ENCODE assay signal across 23 cellular contexts in the genomic region with DNA sequence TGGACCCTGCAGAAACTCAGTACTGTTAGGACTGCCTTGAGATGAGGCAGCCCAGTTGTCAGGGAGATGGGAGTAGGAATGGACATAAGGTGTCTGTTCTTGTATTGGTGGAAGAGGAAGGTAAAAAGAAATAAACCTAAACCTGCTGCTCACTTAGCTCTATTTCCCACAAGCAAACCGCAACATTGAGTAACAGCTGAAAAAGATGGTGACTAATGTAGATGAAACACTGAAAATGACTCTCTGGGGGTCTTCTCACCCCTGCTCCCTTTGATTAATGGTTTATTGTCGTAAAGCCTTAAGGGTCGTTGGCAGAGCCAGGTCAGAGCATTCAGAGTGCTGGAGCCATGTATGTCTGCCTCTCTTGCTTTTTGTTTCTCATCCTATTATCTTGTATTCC.
DNase-seq lines count a peak whose midpoint lies in the region; FAIRE-seq and TF ChIP-seq lines count a peak whose summit lies in the region.
"Had no signal": no experiment of that assay in that cellular context is flagged by ENCODE, and none has a peak within 500 bp of the region (broad histone marks: within the 10 kb centered on the region; RNA-seq: fewer than 3 reads in every experiment).

No MANE protein-coding gene starts in this region.

- peaks cover 2% of the 10 kb centered on the region for H3K9me3 Mint-ChIP-seq in astrocyte (ENCODE audit: unreplicated experiment)
- H3K9me3 Mint-ChIP-seq: activated B cell treated with CpG ODN at 0.5 μM for 24 hours; activated T-helper 1 cell treated with anti-CD3 and anti-CD28 coated beads, Interleukin-12 subunit alpha, Interleukin-12 subunit beta, Interleukin-2, Interleukin-4 antibody, amounts not matched to agents 30 ng/mL and 10 ng/mL and 1 ng/mL, durations not matched to agents 14 hours and 24 hours and 36 hours; natural killer cell treated with Interleukin-12 subunit alpha and Interleukin-12 subunit beta and Interleukin-15 and Interleukin-18, amount 100 ng/mL, for 72 hours had no signal

- in situ Hi-C loops in KBM-7 (cut with MboI; ENCODE audit: low pct_unique_long_range_greater_than_20kb, low sequenced_read_pairs): no loop called here

- FAIRE-seq in astrocyte (lab: Jason Lieb, UNC): no peak
- FAIRE-seq: keratinocyte had no signal

- H3K36me3 Mint-ChIP-seq in astrocyte (ENCODE audit: low read depth, unreplicated experiment): peaks cover 10% of the 10 kb centered on the region
- H3K36me3 Mint-ChIP-seq: natural killer cell treated with Interleukin-12 subunit alpha and Interleukin-12 subunit beta and Interleukin-15 and Interleukin-18, amount 100 ng/mL, for 72 hours had no signal

- H3K4me1 Mint-ChIP-seq in astrocyte (ENCODE audit: low read depth, unreplicated experiment): peaks cover 26% of the 10 kb centered on the region

- peak; percentile 86 for DNase-seq in NB4 (ENCODE audit: low read depth)
- peak; percentile 62 for DNase-seq in astrocyte (ENCODE audit: low read depth)
- peak; percentile 45 for DNase-seq in skeletal muscle cell (ENCODE audit: low read depth)
- no peak for DNase-seq in NCI-H774 (lab: John Stamatoyannopoulos, UW)
- no peak for DNase-seq in AG08396 (ENCODE audit: low spot score)
- DNase-seq in KBM-7: no peak
- DNase-seq: activated B cell treated with CpG ODN at 0.5 μM for 24 hours; activated naive CD4-positive, alpha-beta T cell treated with anti-CD3 and anti-CD28 coated beads, Interleukin-2, amount 50 U/mL, for 16 hours; dermis blood vessel endothelial cell; GOT3; NCI-H1417; NCI-H2081 treated with DMSO at 0.1 percent for 48 hours; NCI-H510A; ovary; stimulated activated naive CD4-positive, alpha-beta T cell treated with Interleukin-2 at 50 U/mL for 16 hours; SW 1271; T1000 had no signal

- no peak overlapping the region for H2AFZ ChIP-seq in KMS-11 (ENCODE audit: low read depth)
- H2AFZ ChIP-seq in astrocyte (ENCODE audit: low read depth, low read length): no peak overlapping the region

- no peaks in the 10 kb centered on the region for H3K9me3 ChIP-seq in astrocyte (ENCODE audit: insufficient read depth, low read depth, low read length)
- H3K9me3 ChIP-seq: ovary, right atrium auricular region, thoracic aorta had no signal

- H3K27ac ChIP-seq in KMS-11 (no peak overlapping the region; the same call in 1 of the 2 replicates), astrocyte (ENCODE audit: low read depth, low read length) (no peak overlapping the region)
- H3K27ac ChIP-seq: ovary, thoracic aorta had no signal

- H3K27ac Mint-ChIP-seq in astrocyte (ENCODE audit: unreplicated experiment): no peak overlapping the region
- H3K27ac Mint-ChIP-seq: activated B cell treated with CpG ODN at 0.5 μM for 24 hours; activated T-helper 1 cell treated with anti-CD3 and anti-CD28 coated beads, Interleukin-12 subunit alpha, Interleukin-12 subunit beta, Interleukin-2, Interleukin-4 antibody, amounts not matched to agents 30 ng/mL and 10 ng/mL and 1 ng/mL, durations not matched to agents 14 hours and 24 hours and 36 hours; natural killer cell treated with Interleukin-12 subunit alpha and Interleukin-12 subunit beta and Interleukin-15 and Interleukin-18, amount 100 ng/mL, for 72 hours had no signal

- no peak overlapping the region for H3K9ac ChIP-seq in KMS-11
- H3K9ac ChIP-seq in astrocyte (ENCODE audit: low read length): no peak overlapping the region

- H3K79me2 ChIP-seq in KMS-11 (ENCODE audit: insufficient read depth, low read depth): peaks cover 100% of the 10 kb centered on the region
- peaks cover 70% of the 10 kb centered on the region for H3K79me2 ChIP-seq in astrocyte (ENCODE audit: insufficient read depth, low read length)

- H3K27me3 Mint-ChIP-seq in astrocyte (ENCODE audit: low read depth, unreplicated experiment): no peaks in the 10 kb centered on the region
- H3K27me3 Mint-ChIP-seq: activated B cell treated with CpG ODN at 0.5 μM for 24 hours; natural killer cell treated with Interleukin-12 subunit alpha and Interleukin-12 subunit beta and Interleukin-15 and Interleukin-18, amount 100 ng/mL, for 72 hours had no signal

- H3K4me3 ChIP-seq in KMS-11 (IDR thresholded peaks at IDR 0.05; ENCODE audit: insufficient read depth, low read depth, low read length): no peak overlapping the region
- H3K4me3 ChIP-seq in NB4 (ENCODE audit: low read depth, low read length): no peak overlapping the region
- H3K4me3 ChIP-seq in astrocyte (ENCODE audit: insufficient read depth, low read depth, low read length): no peak overlapping the region
- no peak overlapping the region for H3K4me3 ChIP-seq in skeletal muscle cell (ENCODE audit: low read depth, low read length)
- H3K4me3 ChIP-seq: ovary, right atrium auricular region, thoracic aorta had no signal

- H3K4me3 Mint-ChIP-seq in astrocyte (ENCODE audit: unreplicated experiment): no peak overlapping the region
- H3K4me3 Mint-ChIP-seq: activated B cell treated with CpG ODN at 0.5 μM for 24 hours; activated T-helper 1 cell treated with anti-CD3 and anti-CD28 coated beads, Interleukin-12 subunit alpha, Interleukin-12 subunit beta, Interleukin-2, Interleukin-4 antibody, amounts not matched to agents 30 ng/mL and 10 ng/mL and 1 ng/mL, durations not matched to agents 14 hours and 24 hours and 36 hours; natural killer cell treated with Interleukin-12 subunit alpha and Interleukin-12 subunit beta and Interleukin-15 and Interleukin-18, amount 100 ng/mL, for 72 hours had no signal

- no peaks in the 10 kb centered on the region for H3K27me3 ChIP-seq in KMS-11 (ENCODE audit: insufficient read depth, low read depth)
- no peaks in the 10 kb centered on the region for H3K27me3 ChIP-seq in astrocyte (ENCODE audit: insufficient read depth, low read length)
- H3K27me3 ChIP-seq: ovary, right atrium auricular region had no signal

- peaks cover 6% of the 10 kb centered on the region for H4K20me1 ChIP-seq in KMS-11 (ENCODE audit: insufficient read depth)
- H4K20me1 ChIP-seq in astrocyte (ENCODE audit: insufficient read depth, low read length): peaks cover 62% of the 10 kb centered on the region

- TF ChIP-seq POLR2A in NB4 (IDR thresholded peaks at IDR 0.05; ENCODE audit: extremely low read depth, insufficient read length): no peak

- H3K36me3 ChIP-seq in KMS-11 (ENCODE audit: insufficient read depth): no peaks in the 10 kb centered on the region
- H3K36me3 ChIP-seq in astrocyte (ENCODE audit: insufficient read depth, low read length): no peaks in the 10 kb centered on the region
- H3K36me3 ChIP-seq: ovary, right atrium auricular region had no signal

- peak overlapping the region; percentile 48; the same call in 1 of the 2 replicates for H3K4me2 ChIP-seq in KMS-11
- H3K4me2 ChIP-seq in astrocyte (ENCODE audit: low read length): no peak overlapping the region

- H3K4me1 ChIP-seq in KMS-11 (ENCODE audit: low read depth, poor library complexity, severe bottlenecking) (peaks cover 98% of the 10 kb centered on the region), astrocyte (ENCODE audit: insufficient read depth, low read length) (peaks cover 23% of the 10 kb centered on the region)

- TF ChIP-seq CTCF in KMS-11 (conservative IDR thresholded peaks at IDR 0.05; ENCODE audit: low read depth, low read length) (no peak), NB4 (IDR thresholded peaks at IDR 0.05; ENCODE audit: low read depth, low read length) (no peak), astrocyte (IDR thresholded peaks at IDR 0.05; ENCODE audit: insufficient read depth, low read depth, low read length) (no peak)

Comparison
In these comparisons a context has a peak if more than half of its experiments do, and no peak if none do; other contexts are left out.
1. DNase-seq: peak in NB4 (single experiment), astrocyte (single experiment) and skeletal muscle cell (single experiment); none in NCI-H774 (single experiment), AG08396 (single experiment) and KBM-7 (single experiment).